Comparison of ENCODE assay signal across 12 cellular contexts in genomic region chr18:69978743-69979715, GRCh38. TPM values are rescaled to one million over a fixed set of nuclear protein-coding genes. Genes with fewer than 3 reads are reported as not detected.
DNase-seq lines count a peak whose midpoint lies in the region; ATAC-seq and TF ChIP-seq lines count a peak whose summit lies in the region.
"Had no signal": no experiment of that assay in that cellular context is flagged by ENCODE, and none has a peak within 500 bp of the region (broad histone marks: within the 10 kb centered on the region; RNA-seq: fewer than 3 reads in every experiment).

No MANE protein-coding gene starts in this region.

- H3K36me3 Mint-ChIP-seq in MCF 10A (ENCODE audit: insufficient read depth, unreplicated experiment): peaks cover 39% of the 10 kb centered on the region
- H3K36me3 Mint-ChIP-seq in stimulated activated naive CD8-positive, alpha-beta T cell treated with anti-CD3 and anti-CD28 coated beads, Interleukin-15, Interleukin-2, amounts not matched to agents 100 ng/mL and 50 ng/mL, for 24 hours (ENCODE audit: low read depth): peaks cover 42% of the 10 kb centered on the region
- H3K36me3 Mint-ChIP-seq in CD4-positive, alpha-beta T cell (ENCODE audit: low read depth): peaks cover 37% of the 10 kb centered on the region

- DNase-seq in MCF 10A (ENCODE audit: unreplicated experiment): no peak
- no peak for DNase-seq in mammary epithelial cell
- no peak for DNase-seq in iPS-NIHi7 (ENCODE audit: extremely low spot score)
- no peak for DNase-seq in HAP-1 (ENCODE audit: low spot score in 2 of 2)
- no peak for DNase-seq in CD4-positive, alpha-beta T cell
- DNase-seq: KG1, NCI-H446 treated with DMSO at 0.1 percent for 48 hours had no signal

- peak; percentile 69 for ATAC-seq in HG02623 (IDR thresholded peaks at IDR 0.05; ENCODE audit: unreplicated experiment)
- ATAC-seq in HG03558 (IDR thresholded peaks at IDR 0.05; ENCODE audit: extremely low read depth, unreplicated experiment): peak; percentile 57
- ATAC-seq in CD4-positive, alpha-beta T cell (ENCODE audit: poor library complexity): no peak

- peaks cover 6% of the 10 kb centered on the region for H3K4me1 Mint-ChIP-seq in MCF 10A (ENCODE audit: insufficient read depth, unreplicated experiment)
- H3K4me1 Mint-ChIP-seq in stimulated activated naive CD8-positive, alpha-beta T cell treated with anti-CD3 and anti-CD28 coated beads, Interleukin-15, Interleukin-2, amounts not matched to agents 100 ng/mL and 50 ng/mL, for 24 hours (ENCODE audit: low read depth): peaks cover 50% of the 10 kb centered on the region
- peaks cover 31% of the 10 kb centered on the region for H3K4me1 Mint-ChIP-seq in CD4-positive, alpha-beta T cell (ENCODE audit: low read depth)

- intact Hi-C loops in MCF 10A (cut with micrococcal nuclease): no loop called here
- intact Hi-C loops in mammary epithelial cell (cut with micrococcal nuclease): no loop called here
- intact Hi-C loops in CD4-positive, alpha-beta T cell (cut with DNase I, micrococcal nuclease): no loop called here

- H3K4me1 ChIP-seq in mammary epithelial cell (ENCODE audit: insufficient read depth, low read length) (no peaks in the 10 kb centered on the region), HAP-1 (no peaks in the 10 kb centered on the region)

- H3K9me3 Mint-ChIP-seq in MCF 10A (ENCODE audit: unreplicated experiment): peaks cover 6% of the 10 kb centered on the region
- peaks cover 22% of the 10 kb centered on the region for H3K9me3 Mint-ChIP-seq in stimulated activated naive CD8-positive, alpha-beta T cell treated with anti-CD3 and anti-CD28 coated beads, Interleukin-15, Interleukin-2, amounts not matched to agents 100 ng/mL and 50 ng/mL, for 24 hours
- peaks cover 3% of the 10 kb centered on the region for H3K9me3 Mint-ChIP-seq in CD4-positive, alpha-beta T cell

- no peak overlapping the region for H3K9ac ChIP-seq in mammary epithelial cell (ENCODE audit: insufficient read depth, low read length)
- H3K9ac ChIP-seq: parathyroid adenoma had no signal

- no peak for TF ChIP-seq CTCF in MCF 10A (IDR thresholded peaks at IDR 0.05; ENCODE audit: unreplicated experiment)
- no peak for TF ChIP-seq CTCF in mammary epithelial cell (conservative IDR thresholded peaks at IDR 0.05 in 1 of 2, IDR thresholded peaks at IDR 0.05 in 1 of 2; ENCODE audit: extremely low read depth in 1 of 2, insufficient read depth in 1 of 2, low read depth in 1 of 2, low read length in 2 of 2)
- TF ChIP-seq CTCF in CD4-positive, alpha-beta T cell (IDR thresholded peaks at IDR 0.05): no peak

- H3K9me3 ChIP-seq in mammary epithelial cell (replicated peaks; ENCODE audit: insufficient read depth, low read length) (no peaks in the 10 kb centered on the region), HAP-1 (no peaks in the 10 kb centered on the region)
- peaks cover 11% of the 10 kb centered on the region for H3K9me3 ChIP-seq in CD4-positive, alpha-beta T cell (ENCODE audit: control insufficient read depth, low read length)

- no peak overlapping the region for H3K27ac ChIP-seq in mammary epithelial cell (ENCODE audit: insufficient read depth, low read depth, low read length)
- H3K27ac ChIP-seq in CD4-positive, alpha-beta T cell (ENCODE audit: low read depth, low read length): no peak overlapping the region
- H3K27ac ChIP-seq: parathyroid adenoma had no signal

- dilution Hi-C loops in mammary epithelial cell (cut with HindIII; ENCODE audit: low sequenced_read_pairs): no loop called here

- BruUV-seq in MCF 10A (replicated peaks; lab: Mats Ljungman, UMichigan) (no TSS peak), mammary epithelial cell (replicated peaks; lab: Mats Ljungman, UMichigan) (no TSS peak)

- POLR2A ChIA-PET in MCF 10A (lab: Yijun Ruan, JAX): no interaction called here
- POLR2A ChIA-PET in CD4-positive, alpha-beta T cell (lab: Charles Lee): no interaction called here

- no peak overlapping the region for H2AFZ ChIP-seq in mammary epithelial cell (ENCODE audit: low read depth, low read length)
- H2AFZ ChIP-seq: parathyroid adenoma had no signal

- H3K79me2 ChIP-seq in mammary epithelial cell (ENCODE audit: insufficient read depth, low read length): no peaks in the 10 kb centered on the region
- H3K79me2 ChIP-seq: parathyroid adenoma had no signal

- CTCF ChIA-PET in MCF 10A (lab: Yijun Ruan, JAX) (no interaction called here), mammary epithelial cell (lab: Charles Lee; ENCODE audit: low non-redundant PET) (no interaction called here)
- CTCF ChIA-PET in CD4-positive, alpha-beta T cell (lab: Charles Lee): no interaction called here

- in situ Hi-C loops in mammary epithelial cell (cut with MboI; ENCODE audit: low sequenced_read_pairs in 2 of 2) (no loop called here), HAP-1 (cut with MboI; ENCODE audit: low sequenced_read_pairs) (no loop called here)

- H3K36me3 ChIP-seq in mammary epithelial cell (ENCODE audit: insufficient read depth, low read length) (peaks cover 11% of the 10 kb centered on the region), HAP-1 (replicated peaks) (no peaks in the 10 kb centered on the region)

- no peak overlapping the region for H3K4me3 ChIP-seq in mammary epithelial cell (replicated peaks in 1 of 3; ENCODE audit: insufficient read depth in 1 of 3, low read depth in 2 of 3, low read length in 3 of 3)
- H3K4me3 ChIP-seq in HAP-1: no peak overlapping the region

- H3K27me3 ChIP-seq in mammary epithelial cell (ENCODE audit: insufficient read depth, low read length) (no peaks in the 10 kb centered on the region), HAP-1 (ENCODE audit: low read depth) (no peaks in the 10 kb centered on the region)
- H3K27me3 ChIP-seq in CD4-positive, alpha-beta T cell (ENCODE audit: control insufficient read depth, insufficient read depth, low read length): no peaks in the 10 kb centered on the region

- H3K27me3 Mint-ChIP-seq in MCF 10A (ENCODE audit: insufficient read depth, unreplicated experiment): no peaks in the 10 kb centered on the region
- H3K27me3 Mint-ChIP-seq in stimulated activated naive CD8-positive, alpha-beta T cell treated with anti-CD3 and anti-CD28 coated beads, Interleukin-15, Interleukin-2, amounts not matched to agents 100 ng/mL and 50 ng/mL, for 24 hours: no peaks in the 10 kb centered on the region
- H3K27me3 Mint-ChIP-seq in CD4-positive, alpha-beta T cell: no peaks in the 10 kb centered on the region

- peak overlapping the region; percentile 44 for H3K27ac Mint-ChIP-seq in MCF 10A (ENCODE audit: low read depth, unreplicated experiment)
- H3K27ac Mint-ChIP-seq in stimulated activated naive CD8-positive, alpha-beta T cell treated with anti-CD3 and anti-CD28 coated beads, Interleukin-15, Interleukin-2, amounts not matched to agents 100 ng/mL and 50 ng/mL, for 24 hours: peak overlapping the region; percentile 37
- H3K27ac Mint-ChIP-seq in CD4-positive, alpha-beta T cell: no peak overlapping the region

- WGBS in mammary epithelial cell (ENCODE audit: low coverage, missing lambda C conversion rate): 90% methylated on average over 11 of the region's 13 CpGs

- H3K4me2 ChIP-seq in mammary epithelial cell (ENCODE audit: insufficient read depth, low read depth, low read length): no peak overlapping the region

- no peaks in the 10 kb centered on the region for H4K20me1 ChIP-seq in mammary epithelial cell (ENCODE audit: insufficient read depth, low read length)

- no peak overlapping the region for H3K4me3 Mint-ChIP-seq in MCF 10A (ENCODE audit: unreplicated experiment)
- no peak overlapping the region for H3K4me3 Mint-ChIP-seq in stimulated activated naive CD8-positive, alpha-beta T cell treated with anti-CD3 and anti-CD28 coated beads, Interleukin-15, Interleukin-2, amounts not matched to agents 100 ng/mL and 50 ng/mL, for 24 hours
- no peak overlapping the region for H3K4me3 Mint-ChIP-seq in CD4-positive, alpha-beta T cell

RNA-seq across cellular contexts. Expression of gene CD226, which starts 31.4 kb away (rescaled TPM):
- total RNA-seq in MCF 10A (2022) (2.6 and 3.4 TPM in 2 replicates), mammary epithelial cell (1 to 10 TPM in 1 of 2 donors, under 1 TPM in 1; 0.67 to 4.5 TPM)
- polyA plus RNA-seq in mammary epithelial cell: 0.44 TPM
- 7.8 TPM for polyA minus RNA-seq in mammary epithelial cell
- 10 to 100 TPM; 74.0 to 74.8 TPM for total RNA-seq in CD4-positive, alpha-beta T cell
- polyA plus RNA-seq: endothelial cell of umbilical vein had no signal

Comparison
In these comparisons a context has a peak if more than half of its experiments do, and no peak if none do; other contexts are left out.
1. RNA of gene CD226, which starts 31.4 kb away (total RNA-seq): 74.0 to 74.8 TPM in CD4-positive, alpha-beta T cell; 0.67 to 4.5 TPM in mammary epithelial cell and 2.6 to 3.4 TPM in MCF 10A; every median in the first group is over 10 times any median in the second.